8 cellular contexts compared by ENCODE assay signal in genomic region chr9:93134740-93135444, GRCh38. TPM values are rescaled to one million over a fixed set of nuclear protein-coding genes. Genes with fewer than 3 reads are reported as not detected.
DNase-seq lines count a peak whose midpoint lies in the region; ATAC-seq and TF ChIP-seq lines count a peak whose summit lies in the region.

No MANE protein-coding gene starts in this region.

- peak overlapping the region; percentile 77 for H3K4me3 ChIP-seq in Loucy (ENCODE audit: low read length, poor library complexity, severe bottlenecking)

- peak overlapping the region; percentile 87 for H2AFZ ChIP-seq in Loucy (ENCODE audit: low read length)

- no peaks in the 10 kb centered on the region for H3K36me3 ChIP-seq in Loucy (ENCODE audit: insufficient read depth, low read length)

- H3K9me3 Mint-ChIP-seq in natural killer cell treated with Interleukin-12 subunit alpha and Interleukin-12 subunit beta and Interleukin-15 and Interleukin-18, amount 100 ng/mL, for 72 hours: no peaks in the 10 kb centered on the region

- TF ChIP-seq CTCF in C4-2B (conservative IDR thresholded peaks at IDR 0.05) (no peak), Loucy (conservative IDR thresholded peaks at IDR 0.05; ENCODE audit: low read length) (no peak)

- peaks cover 0 to 3% of the 10 kb centered on the region in 2 donors for H3K27me3 Mint-ChIP-seq in natural killer cell treated with Interleukin-12 subunit alpha and Interleukin-12 subunit beta and Interleukin-15 and Interleukin-18, amount 100 ng/mL, for 72 hours

- peak overlapping the region; percentile 94 for H3K27ac ChIP-seq in C4-2B

- H3K4me2 ChIP-seq in Loucy (ENCODE audit: low read depth, low read length, poor library complexity, severe bottlenecking): peak overlapping the region; percentile 87

- H3K27me3 ChIP-seq in Loucy (ENCODE audit: insufficient read depth, low read length, poor library complexity, severe bottlenecking): no peaks in the 10 kb centered on the region

- no peaks in the 10 kb centered on the region for H3K79me2 ChIP-seq in Loucy (ENCODE audit: insufficient read depth, low read length)

- DNase-seq in ecto neural progenitor cell (ENCODE audit: low spot score): peak; percentile 34
- DNase-seq in natural killer cell treated with Interleukin-12 subunit alpha and Interleukin-12 subunit beta and Interleukin-15 and Interleukin-18, amount 100 ng/mL, for 72 hours (ENCODE audit: low spot score): no peak
- DNase-seq in posterior cingulate gyrus: no peak
- DNase-seq in cerebellar nuclear complex (lab: John Stamatoyannopoulos, UW): no peak
- no peak for DNase-seq in HuH-7 (ENCODE audit: low spot score)

- peak overlapping the region; percentile 54 to 85 for H3K27ac Mint-ChIP-seq in natural killer cell treated with Interleukin-12 subunit alpha and Interleukin-12 subunit beta and Interleukin-15 and Interleukin-18, amount 100 ng/mL, for 72 hours

- H3K4me1 ChIP-seq in Loucy (ENCODE audit: insufficient read depth, low read length, poor library complexity, severe bottlenecking): peaks cover 14% of the 10 kb centered on the region

- H4K20me1 ChIP-seq in Loucy (ENCODE audit: insufficient read depth, low read length, poor library complexity, severe bottlenecking): no peaks in the 10 kb centered on the region

- no peaks in the 10 kb centered on the region for H3K9me2 ChIP-seq in Loucy (replicated peaks; ENCODE audit: low read depth, low read length)

- peak overlapping the region; percentile 78 for H3K4me3 Mint-ChIP-seq in natural killer cell treated with Interleukin-12 subunit alpha and Interleukin-12 subunit beta and Interleukin-15 and Interleukin-18, amount 100 ng/mL, for 72 hours

- ATAC-seq in natural killer cell treated with Interleukin-12 subunit alpha and Interleukin-12 subunit beta and Interleukin-15 and Interleukin-18, amount 100 ng/mL, for 72 hours: no peak
- ATAC-seq in GM21825 (IDR thresholded peaks at IDR 0.05; ENCODE audit: unreplicated experiment): no peak

- intact Hi-C loops in posterior cingulate gyrus (cut with DNase I): loop anchor here (5.0 kb wide), 1 partner anchor 38 kb away; the partner anchor contains the start of gene CARD19

- no peaks in the 10 kb centered on the region for H3K9me3 ChIP-seq in Loucy (ENCODE audit: insufficient read depth, low read depth, low read length)

- H3K9ac ChIP-seq in Loucy (ENCODE audit: low read depth, low read length, poor library complexity, severe bottlenecking): peak overlapping the region; percentile 66

- no peaks in the 10 kb centered on the region for H3F3A ChIP-seq in Loucy (ENCODE audit: low read depth)

- H3K36me3 Mint-ChIP-seq in natural killer cell treated with Interleukin-12 subunit alpha and Interleukin-12 subunit beta and Interleukin-15 and Interleukin-18, amount 100 ng/mL, for 72 hours: no peaks in the 10 kb centered on the region

- peaks cover 16 to 36% of the 10 kb centered on the region in 2 donors for H3K4me1 Mint-ChIP-seq in natural killer cell treated with Interleukin-12 subunit alpha and Interleukin-12 subunit beta and Interleukin-15 and Interleukin-18, amount 100 ng/mL, for 72 hours (ENCODE audit: low read depth in 2 of 2)

RNA-seq across cellular contexts. Expression of gene NINJ1, which starts 0.8 kb away (rescaled TPM):
- 10 to 100 TPM; 20.1 to 21.9 TPM for total RNA-seq in natural killer cell treated with Interleukin-12 subunit alpha and Interleukin-12 subunit beta and Interleukin-15 and Interleukin-18, amount 100 ng/mL, for 72 hours

RNA-seq across cellular contexts. Expression of gene CARD19, which starts 38.9 kb away (rescaled TPM):
- total RNA-seq in natural killer cell treated with Interleukin-12 subunit alpha and Interleukin-12 subunit beta and Interleukin-15 and Interleukin-18, amount 100 ng/mL, for 72 hours: 10 to 100 TPM; 21.7 to 23.4 TPM

RNA-seq across cellular contexts. Expression of gene WNK2, which starts 49.0 kb away (rescaled TPM):
- total RNA-seq in natural killer cell treated with Interleukin-12 subunit alpha and Interleukin-12 subunit beta and Interleukin-15 and Interleukin-18, amount 100 ng/mL, for 72 hours: not detected
